ENCODE assay signal across 1 cellular context in the genomic region with DNA sequence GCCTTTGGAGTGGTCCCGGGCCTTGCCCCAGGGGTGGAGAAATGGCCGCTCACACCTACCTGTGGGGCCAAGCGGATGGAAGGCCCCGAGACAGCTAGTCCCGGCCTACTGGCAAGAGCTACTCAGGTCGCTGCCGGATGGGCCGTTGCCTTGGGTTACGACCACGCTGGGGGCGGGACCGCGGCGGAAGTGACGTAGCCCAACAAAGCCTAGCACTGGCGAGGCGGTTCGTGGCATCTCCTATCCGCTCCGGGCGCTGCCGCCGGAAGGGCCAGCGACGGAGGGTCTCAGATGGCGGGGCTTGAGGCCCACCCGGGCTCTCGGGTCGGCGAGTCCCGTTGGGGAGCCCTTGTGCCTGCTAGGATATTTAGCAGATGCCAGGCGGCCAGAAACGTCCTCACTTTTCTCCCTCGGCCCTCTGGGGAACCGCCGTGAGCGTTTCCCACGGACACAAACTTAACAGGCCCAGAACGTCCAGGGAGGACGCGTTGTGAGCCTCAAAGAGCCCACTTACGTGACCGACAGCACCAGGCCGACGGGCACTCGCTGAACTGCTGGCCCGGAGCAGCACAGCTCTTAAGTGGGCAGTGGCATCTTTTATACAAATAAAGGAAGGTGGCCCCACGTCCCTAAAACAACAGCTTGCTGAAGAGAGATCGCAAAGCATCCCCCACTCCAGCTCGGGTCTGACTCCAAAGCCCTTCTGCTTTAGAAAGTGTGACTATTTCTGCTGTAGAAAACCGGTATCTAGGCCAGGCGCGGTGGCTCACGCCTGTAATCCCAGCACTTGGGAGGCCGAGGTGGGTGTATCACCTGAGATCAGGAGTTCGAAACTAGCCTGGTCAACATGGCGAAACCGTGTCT.
TF ChIP-seq lines count a peak whose summit lies in the region.

A gene with protein sequence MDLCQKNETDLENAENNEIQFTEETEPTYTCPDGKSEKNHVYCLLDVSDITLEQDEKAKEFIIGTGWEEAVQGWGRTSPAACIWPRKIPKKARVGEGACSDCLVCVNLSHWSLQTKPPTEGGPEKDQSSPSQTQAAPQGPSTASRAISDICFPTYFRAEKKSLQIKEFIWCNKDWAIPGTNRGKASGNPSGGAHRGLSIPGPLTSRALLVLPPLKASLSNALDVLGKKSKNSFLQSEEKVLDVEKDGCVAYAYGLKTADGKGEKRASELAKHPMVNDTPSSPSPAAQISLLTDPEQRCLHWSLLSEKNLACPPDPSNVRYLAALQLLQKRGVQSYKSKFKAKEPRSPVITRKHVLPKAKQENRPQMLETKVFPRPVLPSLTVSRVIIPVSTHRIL (minus strand): TSS at position 162 of the 864 bp plus-strand sequence. CDS start 13,283 bp downstream, outside the sequence.

TF ChIP-seq in H1, 55 proteins besides CTCF, POLR2A, EP300 and RAD21 (continues in another document):
- TF ChIP-seq YY1 (IDR thresholded peaks at IDR 0.05; ENCODE audit: low read depth, low read length) (peak; percentile 64), ZNF274 (IDR thresholded peaks at IDR 0.05; ENCODE audit: borderline replicate concordance, extremely low read depth, low read length) (no peak), NANOG (IDR thresholded peaks at IDR 0.05; ENCODE audit: insufficient read depth, low read depth, low read length, poor library complexity, severe bottlenecking) (peak; percentile 5), SP1 (IDR thresholded peaks at IDR 0.05; ENCODE audit: low read depth, low read length) (peak; percentile 68; the same call in 1 of the 2 replicates), CREB1 (IDR thresholded peaks at IDR 0.05) (peak; percentile 94), USF2 (IDR thresholded peaks at IDR 0.05; ENCODE audit: low read length) (no peak), TAF7 (optimal IDR thresholded peaks at IDR 0.05; ENCODE audit: borderline replicate concordance, low read depth, low read length) (no peak), POU5F1 (IDR thresholded peaks at IDR 0.05; ENCODE audit: low read depth, low read length) (no peak), NRF1 (IDR thresholded peaks at IDR 0.05; ENCODE audit: low read depth, low read length) (no peak), SRF (IDR thresholded peaks at IDR 0.05; ENCODE audit: low read depth, low read length) (no peak), HDAC2 (IDR thresholded peaks at IDR 0.05; ENCODE audit: borderline replicate concordance in 1 of 2, low read depth in 2 of 2, low read length in 2 of 2) (peak in 1 of 2 experiments; percentile 90; a peak in 1 of 4 replicates), CHD1 (IDR thresholded peaks at IDR 0.05; ENCODE audit: low read depth, low read length) (no peak), JUN (IDR thresholded peaks at IDR 0.05; ENCODE audit: low read depth, low read length) (no peak), CHD2 (IDR thresholded peaks at IDR 0.05; ENCODE audit: low read length) (0 out of 2 replicates have a peak, but pooled peaks have one; percentile 14), ASH2L (IDR thresholded peaks at IDR 0.05; ENCODE audit: low read length) (peak; percentile 93), KDM5A (IDR thresholded peaks at IDR 0.05; ENCODE audit: low read length) (no peak), RFX5 (IDR thresholded peaks at IDR 0.05; ENCODE audit: borderline replicate concordance, low read depth, low read length) (no peak), EZH2 (IDR thresholded peaks at IDR 0.05; ENCODE audit: low read depth, low read length, severe bottlenecking) (no peak), SAP30 (IDR thresholded peaks at IDR 0.05; ENCODE audit: insufficient read depth, insufficient replicate concordance, low read length) (peak; percentile 90), SIX5 (IDR thresholded peaks at IDR 0.05; ENCODE audit: low read depth, low read length) (no peak), FOSL1 (IDR thresholded peaks at IDR 0.05; ENCODE audit: insufficient read depth, low read depth, low read length) (no peak), CBX5 (IDR thresholded peaks at IDR 0.05; ENCODE audit: low read depth, low read length) (no peak), SIRT6 (IDR thresholded peaks at IDR 0.05; ENCODE audit: low read length) (no peak), BCL11A (IDR thresholded peaks at IDR 0.05; ENCODE audit: low read depth in 2 of 2, low read length in 2 of 2) (no peak), CTBP2 (IDR thresholded peaks at IDR 0.05; ENCODE audit: borderline replicate concordance, insufficient read depth, insufficient read length, low read length) (no peak), BACH1 (IDR thresholded peaks at IDR 0.05; ENCODE audit: low read length) (no peak), TCF12 (IDR thresholded peaks at IDR 0.05; ENCODE audit: low read depth, low read length) (no peak), BRCA1 (IDR thresholded peaks at IDR 0.05; ENCODE audit: low read depth, low read length) (no peak), GABPA (IDR thresholded peaks at IDR 0.05; ENCODE audit: borderline replicate concordance, insufficient read depth, low read length) (peak; percentile 91), TAF1 (IDR thresholded peaks at IDR 0.05; ENCODE audit: low read depth, low read length) (peak; percentile 89), PHF8 (conservative IDR thresholded peaks at IDR 0.05; ENCODE audit: low read depth, low read length) (peak; percentile 93), EGR1 (IDR thresholded peaks at IDR 0.05; ENCODE audit: borderline replicate concordance, low read depth, low read length) (no peak), SP4 (IDR thresholded peaks at IDR 0.05; ENCODE audit: low read length) (no peak), JUND (IDR thresholded peaks at IDR 0.05; ENCODE audit: low read length) (no peak), GTF2F1 (IDR thresholded peaks at IDR 0.05; ENCODE audit: borderline replicate concordance, low read depth, low read length) (no peak), POLR2AphosphoS5 (IDR thresholded peaks at IDR 0.05; ENCODE audit: low read depth, low read length) (peak; percentile 82), RBBP5 (IDR thresholded peaks at IDR 0.05; ENCODE audit: borderline replicate concordance, low read depth, low read length) (peak; percentile 70; the same call in 1 of the 2 replicates), ATF2 (IDR thresholded peaks at IDR 0.05; ENCODE audit: low read length) (no peak), CBX8 (IDR thresholded peaks at IDR 0.05; ENCODE audit: borderline replicate concordance, low read depth, low read length) (no peak), TBP (IDR thresholded peaks at IDR 0.05; ENCODE audit: low read depth, low read length) (peak; percentile 77), SP2 (IDR thresholded peaks at IDR 0.05; ENCODE audit: low read length) (no peak), MAFK (IDR thresholded peaks at IDR 0.05; ENCODE audit: low read depth, low read length) (no peak), CEBPB (IDR thresholded peaks at IDR 0.05; ENCODE audit: low read depth, low read length) (no peak), KDM1A (IDR thresholded peaks at IDR 0.05; ENCODE audit: borderline replicate concordance, low read length) (no peak), TEAD4 (IDR thresholded peaks at IDR 0.05; ENCODE audit: low read depth, low read length) (no peak; the same call in 1 of the 2 replicates), SIN3A (conservative IDR thresholded peaks at IDR 0.05 in 1 of 2, IDR thresholded peaks at IDR 0.05 in 1 of 2; ENCODE audit: low read depth in 1 of 2, low read length in 2 of 2) (peak in 1 of 2 experiments; percentile 97; a peak in 2 of 4 replicates), ATF3 (IDR thresholded peaks at IDR 0.05; ENCODE audit: insufficient read depth, low read depth, low read length) (no peak)
- TF ChIP-seq, protein P1, sequence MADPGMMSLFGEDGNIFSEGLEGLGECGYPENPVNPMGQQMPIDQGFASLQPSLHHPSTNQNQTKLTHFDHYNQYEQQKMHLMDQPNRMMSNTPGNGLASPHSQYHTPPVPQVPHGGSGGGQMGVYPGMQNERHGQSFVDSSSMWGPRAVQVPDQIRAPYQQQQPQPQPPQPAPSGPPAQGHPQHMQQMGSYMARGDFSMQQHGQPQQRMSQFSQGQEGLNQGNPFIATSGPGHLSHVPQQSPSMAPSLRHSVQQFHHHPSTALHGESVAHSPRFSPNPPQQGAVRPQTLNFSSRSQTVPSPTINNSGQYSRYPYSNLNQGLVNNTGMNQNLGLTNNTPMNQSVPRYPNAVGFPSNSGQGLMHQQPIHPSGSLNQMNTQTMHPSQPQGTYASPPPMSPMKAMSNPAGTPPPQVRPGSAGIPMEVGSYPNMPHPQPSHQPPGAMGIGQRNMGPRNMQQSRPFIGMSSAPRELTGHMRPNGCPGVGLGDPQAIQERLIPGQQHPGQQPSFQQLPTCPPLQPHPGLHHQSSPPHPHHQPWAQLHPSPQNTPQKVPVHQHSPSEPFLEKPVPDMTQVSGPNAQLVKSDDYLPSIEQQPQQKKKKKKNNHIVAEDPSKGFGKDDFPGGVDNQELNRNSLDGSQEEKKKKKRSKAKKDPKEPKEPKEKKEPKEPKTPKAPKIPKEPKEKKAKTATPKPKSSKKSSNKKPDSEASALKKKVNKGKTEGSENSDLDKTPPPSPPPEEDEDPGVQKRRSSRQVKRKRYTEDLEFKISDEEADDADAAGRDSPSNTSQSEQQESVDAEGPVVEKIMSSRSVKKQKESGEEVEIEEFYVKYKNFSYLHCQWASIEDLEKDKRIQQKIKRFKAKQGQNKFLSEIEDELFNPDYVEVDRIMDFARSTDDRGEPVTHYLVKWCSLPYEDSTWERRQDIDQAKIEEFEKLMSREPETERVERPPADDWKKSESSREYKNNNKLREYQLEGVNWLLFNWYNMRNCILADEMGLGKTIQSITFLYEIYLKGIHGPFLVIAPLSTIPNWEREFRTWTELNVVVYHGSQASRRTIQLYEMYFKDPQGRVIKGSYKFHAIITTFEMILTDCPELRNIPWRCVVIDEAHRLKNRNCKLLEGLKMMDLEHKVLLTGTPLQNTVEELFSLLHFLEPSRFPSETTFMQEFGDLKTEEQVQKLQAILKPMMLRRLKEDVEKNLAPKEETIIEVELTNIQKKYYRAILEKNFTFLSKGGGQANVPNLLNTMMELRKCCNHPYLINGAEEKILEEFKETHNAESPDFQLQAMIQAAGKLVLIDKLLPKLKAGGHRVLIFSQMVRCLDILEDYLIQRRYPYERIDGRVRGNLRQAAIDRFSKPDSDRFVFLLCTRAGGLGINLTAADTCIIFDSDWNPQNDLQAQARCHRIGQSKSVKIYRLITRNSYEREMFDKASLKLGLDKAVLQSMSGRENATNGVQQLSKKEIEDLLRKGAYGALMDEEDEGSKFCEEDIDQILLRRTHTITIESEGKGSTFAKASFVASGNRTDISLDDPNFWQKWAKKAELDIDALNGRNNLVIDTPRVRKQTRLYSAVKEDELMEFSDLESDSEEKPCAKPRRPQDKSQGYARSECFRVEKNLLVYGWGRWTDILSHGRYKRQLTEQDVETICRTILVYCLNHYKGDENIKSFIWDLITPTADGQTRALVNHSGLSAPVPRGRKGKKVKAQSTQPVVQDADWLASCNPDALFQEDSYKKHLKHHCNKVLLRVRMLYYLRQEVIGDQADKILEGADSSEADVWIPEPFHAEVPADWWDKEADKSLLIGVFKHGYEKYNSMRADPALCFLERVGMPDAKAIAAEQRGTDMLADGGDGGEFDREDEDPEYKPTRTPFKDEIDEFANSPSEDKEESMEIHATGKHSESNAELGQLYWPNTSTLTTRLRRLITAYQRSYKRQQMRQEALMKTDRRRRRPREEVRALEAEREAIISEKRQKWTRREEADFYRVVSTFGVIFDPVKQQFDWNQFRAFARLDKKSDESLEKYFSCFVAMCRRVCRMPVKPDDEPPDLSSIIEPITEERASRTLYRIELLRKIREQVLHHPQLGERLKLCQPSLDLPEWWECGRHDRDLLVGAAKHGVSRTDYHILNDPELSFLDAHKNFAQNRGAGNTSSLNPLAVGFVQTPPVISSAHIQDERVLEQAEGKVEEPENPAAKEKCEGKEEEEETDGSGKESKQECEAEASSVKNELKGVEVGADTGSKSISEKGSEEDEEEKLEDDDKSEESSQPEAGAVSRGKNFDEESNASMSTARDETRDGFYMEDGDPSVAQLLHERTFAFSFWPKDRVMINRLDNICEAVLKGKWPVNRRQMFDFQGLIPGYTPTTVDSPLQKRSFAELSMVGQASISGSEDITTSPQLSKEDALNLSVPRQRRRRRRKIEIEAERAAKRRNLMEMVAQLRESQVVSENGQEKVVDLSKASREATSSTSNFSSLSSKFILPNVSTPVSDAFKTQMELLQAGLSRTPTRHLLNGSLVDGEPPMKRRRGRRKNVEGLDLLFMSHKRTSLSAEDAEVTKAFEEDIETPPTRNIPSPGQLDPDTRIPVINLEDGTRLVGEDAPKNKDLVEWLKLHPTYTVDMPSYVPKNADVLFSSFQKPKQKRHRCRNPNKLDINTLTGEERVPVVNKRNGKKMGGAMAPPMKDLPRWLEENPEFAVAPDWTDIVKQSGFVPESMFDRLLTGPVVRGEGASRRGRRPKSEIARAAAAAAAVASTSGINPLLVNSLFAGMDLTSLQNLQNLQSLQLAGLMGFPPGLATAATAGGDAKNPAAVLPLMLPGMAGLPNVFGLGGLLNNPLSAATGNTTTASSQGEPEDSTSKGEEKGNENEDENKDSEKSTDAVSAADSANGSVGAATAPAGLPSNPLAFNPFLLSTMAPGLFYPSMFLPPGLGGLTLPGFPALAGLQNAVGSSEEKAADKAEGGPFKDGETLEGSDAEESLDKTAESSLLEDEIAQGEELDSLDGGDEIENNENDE (IDR thresholded peaks at IDR 0.05; ENCODE audit: insufficient replicate concordance, low read length) = no peak
- TF ChIP-seq, protein P2, sequence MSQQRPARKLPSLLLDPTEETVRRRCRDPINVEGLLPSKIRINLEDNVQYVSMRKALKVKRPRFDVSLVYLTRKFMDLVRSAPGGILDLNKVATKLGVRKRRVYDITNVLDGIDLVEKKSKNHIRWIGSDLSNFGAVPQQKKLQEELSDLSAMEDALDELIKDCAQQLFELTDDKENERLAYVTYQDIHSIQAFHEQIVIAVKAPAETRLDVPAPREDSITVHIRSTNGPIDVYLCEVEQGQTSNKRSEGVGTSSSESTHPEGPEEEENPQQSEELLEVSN (IDR thresholded peaks at IDR 0.05) = no peak
- TF ChIP-seq, protein P3, sequence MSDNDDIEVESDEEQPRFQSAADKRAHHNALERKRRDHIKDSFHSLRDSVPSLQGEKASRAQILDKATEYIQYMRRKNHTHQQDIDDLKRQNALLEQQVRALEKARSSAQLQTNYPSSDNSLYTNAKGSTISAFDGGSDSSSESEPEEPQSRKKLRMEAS (IDR thresholded peaks at IDR 0.05) = peak; percentile 48
